ENCODE assay signal across 2 cellular contexts in genomic region chr14:100294963-100295330, GRCh38.
TF ChIP-seq lines count a peak whose summit lies in the region.

No MANE protein-coding gene starts in this region.

TF ChIP-seq in SK-N-SH, 30 proteins besides CTCF, POLR2A, EP300 and RAD21:
- TF ChIP-seq NRF1 (IDR thresholded peaks at IDR 0.05; ENCODE audit: low read depth, low read length) (no peak), EZH2phosphoT487 (IDR thresholded peaks at IDR 0.05; ENCODE audit: borderline replicate concordance, low read depth) (no peak), POLR2AphosphoS5 (IDR thresholded peaks at IDR 0.05; ENCODE audit: low read depth, low read length) (no peak), RFX5 (IDR thresholded peaks at IDR 0.05; ENCODE audit: low read length) (no peak), YY1 (IDR thresholded peaks at IDR 0.05; ENCODE audit: low read depth) (no peak), SIN3A (IDR thresholded peaks at IDR 0.05; ENCODE audit: borderline replicate concordance, low read depth, low read length) (no peak), JUND (IDR thresholded peaks at IDR 0.05) (no peak), TCF12 (IDR thresholded peaks at IDR 0.05) (no peak), USF1 (IDR thresholded peaks at IDR 0.05; ENCODE audit: borderline replicate concordance, low read depth) (no peak), MAX (IDR thresholded peaks at IDR 0.05; ENCODE audit: low read depth) (no peak)

TF ChIP-seq in SK-N-SH treated with all-trans-retinoic acid at 6 μM for 48 hours, 23 proteins besides CTCF, POLR2A, EP300 and RAD21:
- TF ChIP-seq CSDC2 (CRISPR knock-in tag; IDR thresholded peaks at IDR 0.05) (no peak), ZNF70 (CRISPR knock-in tag; IDR thresholded peaks at IDR 0.05) (no peak), POU6F1 (CRISPR knock-in tag; IDR thresholded peaks at IDR 0.05; ENCODE audit: borderline replicate concordance, low read depth) (no peak), ZC3H10 (CRISPR knock-in tag; IDR thresholded peaks at IDR 0.05) (no peak), ZFP3 (CRISPR knock-in tag; IDR thresholded peaks at IDR 0.05) (no peak), ZNF8 (CRISPR knock-in tag; IDR thresholded peaks at IDR 0.05) (no peak), BACH2 (CRISPR knock-in tag; IDR thresholded peaks at IDR 0.05; ENCODE audit: borderline replicate concordance) (no peak), ZFP30 (CRISPR knock-in tag; IDR thresholded peaks at IDR 0.05) (no peak)
TF ChIP-seq in SK-N-SH treated with all-trans-retinoic acid at 6 μM for 48 hours: peak in this region for 0.
